In the genomic region with DNA sequence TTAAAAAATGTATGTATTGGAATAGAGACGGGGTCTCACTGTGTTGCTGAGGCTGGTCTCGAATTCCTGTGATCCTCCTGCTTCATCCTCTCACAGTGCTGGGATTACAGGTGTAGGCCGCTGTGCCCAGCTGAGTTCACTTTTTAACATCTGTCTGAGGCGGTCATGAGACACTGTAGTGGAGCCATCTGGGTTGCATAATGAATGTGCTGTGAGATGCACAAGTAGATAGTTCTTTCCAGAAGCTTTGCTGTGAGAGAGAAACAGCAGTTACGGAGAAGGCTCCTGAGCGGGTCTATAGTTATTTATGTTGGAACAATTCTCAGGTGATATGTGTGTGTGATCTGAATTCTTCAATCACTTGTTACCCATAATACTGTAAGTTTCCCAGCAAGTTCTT, we compare ENCODE assay signal across 20 cellular contexts.
"Had no signal": no experiment of that assay in that cellular context is flagged by ENCODE, and none has a peak within 500 bp of the region (broad histone marks: within the 10 kb centered on the region; RNA-seq: fewer than 3 reads in every experiment).

No MANE protein-coding gene starts in this region.

- H3K27ac Mint-ChIP-seq: activated CD8-positive, alpha-beta T cell treated with anti-CD3 and anti-CD28 coated beads for 36 hours; nephron; stimulated activated naive B cell treated with anti-CD40 and anti-IgM and Interleukin-4, amounts not matched to agents 10 μg/mL and 1 μg/mL and 100 μg/mL, for 72 hours; T-cell had no signal

- DNase-seq: activated CD8-positive, alpha-beta T cell treated with anti-CD3 and anti-CD28 coated beads for 36 hours; activated effector memory CD4-positive, alpha-beta T cell treated with anti-CD3 and anti-CD28 coated beads, Interleukin-2, amount 50 U/mL, for 16 hours; activated naive CD4-positive, alpha-beta T cell treated with anti-CD3 and anti-CD28 coated beads, Interleukin-2, amount 10 ng/mL, durations not matched to agents 7 days and 5 days; activated T-cell treated with anti-CD3 and anti-CD28 coated beads, Interleukin-2, amount 50 U/mL, for 48 hours; aorta; effector memory CD4-positive, alpha-beta T cell; hippocampal formation; left ventricle myocardium inferior; mammary epithelial cell; midbrain; ovary; stimulated activated CD4-positive, alpha-beta T cell treated with anti-CD3 and anti-CD28 coated beads, Interleukin-2, amount 100 ng/mL, for 48 hours; stimulated activated CD8-positive, alpha-beta memory T cell treated with anti-CD3 and anti-CD28 coated beads, Interleukin-4, amount 100 ng/mL, for 48 hours; stimulated activated naive B cell treated with anti-CD40 and anti-IgM and Interleukin-4, amounts not matched to agents 10 μg/mL and 1 μg/mL and 100 μg/mL, for 72 hours; T-cell; T-helper 9 cell; trophoblast cell had no signal

- H3K9me3 Mint-ChIP-seq: activated CD8-positive, alpha-beta T cell treated with anti-CD3 and anti-CD28 coated beads for 36 hours; activated naive CD4-positive, alpha-beta T cell treated with anti-CD3 and anti-CD28 coated beads, Interleukin-2, amount 10 ng/mL, durations not matched to agents 7 days and 5 days; brain; nephron; stimulated activated naive B cell treated with anti-CD40 and anti-IgM and Interleukin-4, amounts not matched to agents 10 μg/mL and 1 μg/mL and 100 μg/mL, for 72 hours; T-cell had no signal

- H3K27me3 Mint-ChIP-seq: activated CD8-positive, alpha-beta T cell treated with anti-CD3 and anti-CD28 coated beads for 36 hours; activated naive CD4-positive, alpha-beta T cell treated with anti-CD3 and anti-CD28 coated beads, Interleukin-2, amount 10 ng/mL, durations not matched to agents 7 days and 5 days; stimulated activated naive B cell treated with anti-CD40 and anti-IgM and Interleukin-4, amounts not matched to agents 10 μg/mL and 1 μg/mL and 100 μg/mL, for 72 hours; T-cell had no signal

- ATAC-seq: activated CD8-positive, alpha-beta T cell treated with anti-CD3 and anti-CD28 coated beads for 36 hours; esophagus mucosa; stimulated activated naive B cell treated with anti-CD40 and anti-IgM and Interleukin-4, amounts not matched to agents 10 μg/mL and 1 μg/mL and 100 μg/mL, for 72 hours; T-cell had no signal

- H3K4me3 Mint-ChIP-seq: activated CD8-positive, alpha-beta T cell treated with anti-CD3 and anti-CD28 coated beads for 36 hours; activated naive CD4-positive, alpha-beta T cell treated with anti-CD3 and anti-CD28 coated beads, Interleukin-2, amount 10 ng/mL, durations not matched to agents 7 days and 5 days had no signal
